27 cellular contexts compared by ENCODE assay signal in the genomic region with DNA sequence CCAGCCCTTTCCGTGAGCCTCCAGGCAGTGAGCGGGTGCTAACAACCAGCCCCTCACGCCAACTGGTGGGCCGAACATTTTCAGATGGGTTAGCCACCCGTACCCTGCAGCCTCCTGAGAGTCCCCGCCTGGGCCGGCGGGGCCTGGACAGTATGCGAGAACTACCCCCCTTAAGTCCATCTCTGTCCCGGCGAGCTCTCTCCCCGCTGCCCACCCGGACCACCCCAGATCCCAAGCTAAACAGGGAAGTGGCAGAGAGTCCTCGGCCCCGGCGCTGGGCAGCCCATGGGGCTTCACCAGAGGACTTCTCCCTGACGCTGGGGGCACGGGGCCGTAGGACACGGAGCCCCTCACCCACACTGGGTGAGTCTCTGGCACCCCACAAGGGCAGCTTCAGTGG. TPM values are rescaled to one million over a fixed set of nuclear protein-coding genes. Genes with fewer than 3 reads are reported as not detected.
"Had no signal": no experiment of that assay in that cellular context is flagged by ENCODE, and none has a peak within 500 bp of the region (broad histone marks: within the 10 kb centered on the region; RNA-seq: fewer than 3 reads in every experiment).

No MANE protein-coding gene starts in this region.

- H3K4me3 ChIP-seq: coronary artery, esophagus squamous epithelium, gastroesophageal sphincter, lung, skin epidermis, stomach, upper lobe of left lung had no signal

- H3K9me3 ChIP-seq: esophagus squamous epithelium, gastroesophageal sphincter, stomach, upper lobe of left lung had no signal

- ATAC-seq: activated CD4-positive, CD25-positive, alpha-beta regulatory T cell treated with anti-CD3 and anti-CD28 coated beads, Interleukin-2, amount 50 U/mL, for 24 hours; activated CD8-positive, alpha-beta memory T cell treated with anti-CD3 and anti-CD28 coated beads, Interleukin-2, amount 10 ng/mL, durations not matched to agents 7 days and 5 days; activated CD8-positive, alpha-beta T cell treated with anti-CD3 and anti-CD28 coated beads for 36 hours; activated naive CD8-positive, alpha-beta T cell treated with anti-CD3 and anti-CD28 coated beads, Interleukin-2, amount 50 U/mL, for 24 hours; gastroesophageal sphincter; natural killer cell; stimulated activated effector memory CD8-positive, alpha-beta T cell treated with anti-CD3 and anti-CD28 coated beads, Interleukin-12 subunit alpha, Interleukin-12 subunit beta, amount 100 ng/mL, for 72 hours had no signal

- H3K27me3 ChIP-seq: brain microvascular endothelial cell, esophagus squamous epithelium, gastroesophageal sphincter, stomach, upper lobe of left lung had no signal

- DNase-seq: activated CD4-positive, alpha-beta T cell treated with anti-CD3 and anti-CD28 coated beads, Interleukin-2, amount 10 ng/mL, durations not matched to agents 7 days and 5 days; activated CD8-positive, alpha-beta memory T cell treated with anti-CD3 and anti-CD28 coated beads, Interleukin-2, amount 10 ng/mL, durations not matched to agents 7 days and 5 days; activated CD8-positive, alpha-beta T cell treated with anti-CD3 and anti-CD28 coated beads for 36 hours; activated gamma-delta T cell; activated naive CD4-positive, alpha-beta T cell treated with anti-CD3 and anti-CD28 coated beads, Interleukin-2, amount 50 U/mL, for 16 hours; activated naive CD8-positive, alpha-beta T cell treated with anti-CD3 and anti-CD28 coated beads, Interleukin-2, amount 50 U/mL, for 24 hours; brain microvascular endothelial cell; endodermal cell; esophagus squamous epithelium; islet precursor cell; natural killer cell; stimulated activated CD4-positive, alpha-beta T cell treated with anti-CD3 and anti-CD28 coated beads, Interleukin-1b, Interleukin-23, amount 100 ng/mL, for 48 hours; stomach had no signal

- H3K27ac ChIP-seq: brain microvascular endothelial cell, esophagus squamous epithelium, stomach, VCaP had no signal

RNA-seq across cellular contexts. Expression of gene TREH, which starts 51.4 kb away (rescaled TPM):
- total RNA-seq: activated CD4-positive, alpha-beta T cell treated with anti-CD3 and anti-CD28 coated beads, Interleukin-2, amount 10 ng/mL, durations not matched to agents 7 days and 5 days; activated CD8-positive, alpha-beta memory T cell treated with anti-CD3 and anti-CD28 coated beads, Interleukin-2, amount 10 ng/mL, durations not matched to agents 7 days and 5 days; activated CD8-positive, alpha-beta T cell treated with anti-CD3 and anti-CD28 coated beads for 36 hours; activated T-helper 1 cell treated with anti-CD3 and anti-CD28 coated beads, Interleukin-12 subunit alpha, Interleukin-12 subunit beta, Interleukin-2, Interleukin-4 antibody, amounts not matched to agents 30 ng/mL and 10 ng/mL and 1 ng/mL, durations not matched to agents 14 hours and 24 hours and 36 hours; aorta; endodermal cell; gastroesophageal sphincter; mesothelial cell of epicardium; natural killer cell; osteocyte; progenitor cell of endocrine pancreas; T-helper 2 cell treated with Interferon-gamma antibody and Interleukin-4, amounts not matched to agents 100 ng/mL and 5 ng/mL, for 36 hours had no signal
